26 cellular contexts compared by ENCODE assay signal in the genomic region with DNA sequence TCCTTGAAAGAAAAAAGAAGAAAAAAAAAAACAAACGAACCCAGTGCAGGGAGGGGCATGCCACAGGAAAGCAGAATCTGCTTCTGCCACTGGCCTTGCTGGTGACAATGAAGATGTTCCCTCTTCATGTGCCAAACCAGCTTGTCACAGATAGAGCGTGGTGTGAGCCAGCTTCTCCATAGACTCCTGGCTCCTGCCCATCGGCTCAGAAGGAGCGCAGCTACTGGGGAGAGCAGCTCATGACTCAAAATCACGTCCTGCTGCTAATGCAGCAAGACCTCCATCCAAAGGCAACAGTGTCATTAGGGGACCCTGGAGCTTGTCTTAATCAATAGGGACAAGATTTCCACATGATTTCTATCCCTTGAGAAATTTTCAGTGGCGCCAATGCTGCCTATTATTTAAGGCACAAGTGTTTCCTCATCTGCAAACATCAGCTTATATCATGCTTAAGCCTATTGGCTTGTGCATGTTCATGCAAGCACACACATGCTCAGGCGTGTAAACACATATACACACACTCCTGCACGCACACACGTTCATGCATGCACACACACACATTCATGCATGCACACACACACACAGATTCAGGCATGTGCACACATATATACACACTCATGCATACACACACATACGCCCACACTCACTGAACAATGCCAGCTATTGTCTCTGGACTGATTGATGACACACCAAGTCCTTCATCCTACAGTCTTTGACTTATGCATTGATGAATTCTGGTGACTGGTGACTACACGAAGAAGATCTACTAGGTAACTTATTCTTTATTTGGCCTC.
A peak's percentile ranks its signal among the peaks of the same experiment; 100 is the strongest.
DNase-seq lines count a peak whose midpoint lies in the region; ATAC-seq and TF ChIP-seq lines count a peak whose summit lies in the region.
"Had no signal": no experiment of that assay in that cellular context is flagged by ENCODE, and none has a peak within 500 bp of the region (broad histone marks: within the 10 kb centered on the region; RNA-seq: fewer than 3 reads in every experiment).

No MANE protein-coding gene starts in this region.

- peak overlapping the region; percentile 73 for H2BK12ac ChIP-seq in neuronal stem cell (ENCODE audit: low read length)

- no peak overlapping the region for H2BK120ac ChIP-seq in neuronal stem cell (ENCODE audit: low read depth, low read length)

- H3K27ac Mint-ChIP-seq in T-cell, result no peak overlapping the region
- no peak overlapping the region for H3K27ac Mint-ChIP-seq in T-helper 2 cell treated with Interferon-gamma antibody and Interleukin-4, amounts not matched to agents 5 μg/mL and 100 μg/mL, for 36 hours
- H3K27ac Mint-ChIP-seq: activated naive CD8-positive, alpha-beta T cell treated with anti-CD3 and anti-CD28 coated beads for 36 hours; B cell; CD8-positive, alpha-beta memory T cell; nephron had no signal

- DNase-seq in NCI-H748 (lab: John Stamatoyannopoulos, UW; ENCODE audit: unreplicated experiment), result peak; percentile 29
- DNase-seq in NCI-H748 treated with DMSO at 0.1 percent for 48 hours (lab: John Stamatoyannopoulos, UW), result no peak
- DNase-seq in cerebellum (ENCODE audit: low spot score), result peak; percentile 32
- no peak for DNase-seq in neuronal stem cell (ENCODE audit: low spot score)
- DNase-seq in T-cell, result no peak
- no peak for DNase-seq in T-helper 2 cell treated with Interferon-gamma antibody and Interleukin-4, amounts not matched to agents 5 μg/mL and 100 μg/mL, for 36 hours (ENCODE audit: low spot score)
- DNase-seq: activated CD4-positive, alpha-beta T cell treated with anti-CD3 and anti-CD28 coated beads, Interleukin-2, amount 50 U/mL, for 48 hours; activated CD8-positive, alpha-beta memory T cell treated with anti-CD3 and anti-CD28 coated beads, Interleukin-2, amount 50 U/mL, for 48 hours; activated effector memory CD4-positive, alpha-beta T cell treated with Interleukin-2 at 50 U/mL for 16 hours; activated naive CD8-positive, alpha-beta T cell treated with anti-CD3 and anti-CD28 coated beads for 36 hours; CD8-positive, alpha-beta memory T cell; dermis blood vessel endothelial cell; HCEC 1CT; MV-4-11; NCI-H1436 treated with DMSO at 0.1 percent for 48 hours; NCI-H510A; pancreas; SJCRH30; spleen; T-helper 1 cell had no signal

- H4K91ac ChIP-seq in neuronal stem cell (ENCODE audit: low read depth, low read length, poor library complexity), result no peak overlapping the region

- peak overlapping the region; percentile 58 for H3K18ac ChIP-seq in neuronal stem cell (ENCODE audit: low read length)

- H3K9ac ChIP-seq in neuronal stem cell (ENCODE audit: low read depth, low read length, poor library complexity), result no peak overlapping the region

- H3K36me3 Mint-ChIP-seq in T-cell, result no peaks in the 10 kb centered on the region
- no peaks in the 10 kb centered on the region for H3K36me3 Mint-ChIP-seq in T-helper 2 cell treated with Interferon-gamma antibody and Interleukin-4, amounts not matched to agents 5 μg/mL and 100 μg/mL, for 36 hours (ENCODE audit: low read depth)
- H3K36me3 Mint-ChIP-seq: activated naive CD8-positive, alpha-beta T cell treated with anti-CD3 and anti-CD28 coated beads for 36 hours; CD8-positive, alpha-beta memory T cell had no signal

- H3K27ac ChIP-seq in HEK293 (ENCODE audit: extremely low read depth, low read depth, low read length), result no peak overlapping the region
- H3K27ac ChIP-seq in neuronal stem cell (replicated peaks; ENCODE audit: low read length), result no peak overlapping the region
- H3K27ac ChIP-seq: pancreas, SJCRH30, spleen, tibial nerve had no signal

- H3K36me3 ChIP-seq in HEK293 (ENCODE audit: control insufficient read depth in 2 of 2, insufficient read depth in 1 of 2, low read length in 2 of 2) (no peaks in the 10 kb centered on the region), neuronal stem cell (replicated peaks in 1 of 2; ENCODE audit: control insufficient read depth in 2 of 2, insufficient read depth in 2 of 2, low read length in 2 of 2) (no peaks in the 10 kb centered on the region)
- H3K36me3 ChIP-seq: pancreas, SJCRH30, spleen, tibial nerve had no signal

- no peaks in the 10 kb centered on the region for H3K79me1 ChIP-seq in neuronal stem cell (ENCODE audit: low read depth, low read length)

- H3K9me3 Mint-ChIP-seq in T-cell, result no peaks in the 10 kb centered on the region
- no peaks in the 10 kb centered on the region for H3K9me3 Mint-ChIP-seq in T-helper 2 cell treated with Interferon-gamma antibody and Interleukin-4, amounts not matched to agents 5 μg/mL and 100 μg/mL, for 36 hours
- H3K9me3 Mint-ChIP-seq: activated naive CD8-positive, alpha-beta T cell treated with anti-CD3 and anti-CD28 coated beads for 36 hours; CD8-positive, alpha-beta memory T cell had no signal

- H3K23ac ChIP-seq in neuronal stem cell (ENCODE audit: low read depth, low read length, poor library complexity), result no peak overlapping the region

- no peak overlapping the region for H2BK15ac ChIP-seq in neuronal stem cell (ENCODE audit: low read length)

- H2AFZ ChIP-seq in neuronal stem cell (ENCODE audit: low read length), result no peak overlapping the region

- peaks cover 0 to 10% (median 9%) of the 10 kb centered on the region in 3 donors for H3K4me1 Mint-ChIP-seq in T-cell
- H3K4me1 Mint-ChIP-seq in T-helper 2 cell treated with Interferon-gamma antibody and Interleukin-4, amounts not matched to agents 5 μg/mL and 100 μg/mL, for 36 hours (ENCODE audit: low read depth), result peaks cover 29% of the 10 kb centered on the region

- ATAC-seq in T-cell (replicated peaks in 1 of 4) (no peak), HG03469 (IDR thresholded peaks at IDR 0.05; ENCODE audit: unreplicated experiment) (no peak)
- ATAC-seq: activated CD4-positive, CD25-positive, alpha-beta regulatory T cell treated with anti-CD3 and anti-CD28 coated beads, Interleukin-2, amount 50 U/mL, for 24 hours; pancreas had no signal

- no peaks in the 10 kb centered on the region for H3K27me3 ChIP-seq in neuronal stem cell (ENCODE audit: control insufficient read depth in 3 of 3, insufficient read depth in 3 of 3, low read depth in 1 of 3, low read length in 3 of 3)
- H3K27me3 ChIP-seq: pancreas, spleen, tibial nerve had no signal

- no peak for TF ChIP-seq CTCF in HEK293 (tag by site-specific recombination; IDR thresholded peaks at IDR 0.05)

- POLR2A ChIA-PET in HEK293 (lab: Yijun Ruan, JAX), result interaction anchor here (0.6 kb wide), 2 partner anchors 220 to 592 kb away, joined by 4 to 7 read pairs; no protein-coding TSS in a partner anchor
- POLR2A ChIA-PET in T-cell (lab: Charles Lee), result no interaction called here

- no peak overlapping the region for H2BK5ac ChIP-seq in neuronal stem cell (ENCODE audit: low read length)

- H4K8ac ChIP-seq in neuronal stem cell (ENCODE audit: low read depth, low read length), result no peak overlapping the region

- H3K14ac ChIP-seq in neuronal stem cell (ENCODE audit: low read length), result no peak overlapping the region

- H3K4me3 ChIP-seq in HEK293 (ENCODE audit: low read depth, low read length), result no peak overlapping the region
- no peak overlapping the region for H3K4me3 ChIP-seq in neuronal stem cell (ENCODE audit: low read length in 2 of 2)
- H3K4me3 ChIP-seq: pancreas, SJCRH30, spleen, tibial nerve had no signal

- CTCF ChIA-PET in HEK293 (lab: Yijun Ruan, JAX) (no interaction called here), T-cell (lab: Charles Lee) (interaction anchor here in 1 of 2 donors (0.6 kb wide), 1 partner anchor 1238 kb away, joined by 5 read pairs; no protein-coding TSS in a partner anchor)

- no CpG with 5 or more reads among the region's 11 CpGs for WGBS in neuronal stem cell (ENCODE audit: extremely low coverage in 2 of 2, insufficient read length in 2 of 2, insufficient replicate concordance in 1 of 2), 2 donors

- no peak overlapping the region for H3K4ac ChIP-seq in neuronal stem cell (ENCODE audit: low read length)

- no peaks in the 10 kb centered on the region for H3K27me3 Mint-ChIP-seq in T-cell
- no peaks in the 10 kb centered on the region for H3K27me3 Mint-ChIP-seq in T-helper 2 cell treated with Interferon-gamma antibody and Interleukin-4, amounts not matched to agents 5 μg/mL and 100 μg/mL, for 36 hours (ENCODE audit: low read depth)
- H3K27me3 Mint-ChIP-seq: activated naive CD8-positive, alpha-beta T cell treated with anti-CD3 and anti-CD28 coated beads for 36 hours; CD8-positive, alpha-beta memory T cell had no signal

- peak overlapping the region; percentile 11 for H2AK5ac ChIP-seq in neuronal stem cell (ENCODE audit: low read depth, low read length)

- H3K4me2 ChIP-seq in neuronal stem cell (ENCODE audit: insufficient read depth, low read length, poor library complexity, severe bottlenecking), result no peak overlapping the region

- H3K4me1 ChIP-seq in HEK293 (ENCODE audit: control insufficient read depth, insufficient read depth, low read length), result peaks cover 3% of the 10 kb centered on the region; the same call in 1 of the 2 replicates
- H3K4me1 ChIP-seq in neuronal stem cell (ENCODE audit: control insufficient read depth in 2 of 2, insufficient read depth in 1 of 2, low read depth in 1 of 2, low read length in 2 of 2), result peaks cover 5 to 7% of the 10 kb centered on the region in 2 donors

- H3K9me3 ChIP-seq in HEK293 (ENCODE audit: control insufficient read depth, insufficient read depth, low read depth, low read length), result no peaks in the 10 kb centered on the region
- no peaks in the 10 kb centered on the region for H3K9me3 ChIP-seq in neuronal stem cell (replicated peaks in 1 of 2; ENCODE audit: control insufficient read depth in 2 of 2, insufficient read depth in 1 of 2, low read depth in 1 of 2, low read length in 2 of 2)
- H3K9me3 ChIP-seq: pancreas, SJCRH30, spleen, tibial nerve had no signal

- H3K4me3 Mint-ChIP-seq in T-cell, result no peak overlapping the region
- H3K4me3 Mint-ChIP-seq in T-helper 2 cell treated with Interferon-gamma antibody and Interleukin-4, amounts not matched to agents 5 μg/mL and 100 μg/mL, for 36 hours, result no peak overlapping the region
- H3K4me3 Mint-ChIP-seq: activated naive CD8-positive, alpha-beta T cell treated with anti-CD3 and anti-CD28 coated beads for 36 hours; B cell; CD8-positive, alpha-beta memory T cell; nephron had no signal

TF ChIP-seq in HEK293, 187 proteins besides CTCF, POLR2A, EP300 and RAD21:
- TF ChIP-seq ZNF341 (tag by site-specific recombination; IDR thresholded peaks at IDR 0.05; ENCODE audit: low read depth), result no peak
- TF ChIP-seq, protein P1, sequence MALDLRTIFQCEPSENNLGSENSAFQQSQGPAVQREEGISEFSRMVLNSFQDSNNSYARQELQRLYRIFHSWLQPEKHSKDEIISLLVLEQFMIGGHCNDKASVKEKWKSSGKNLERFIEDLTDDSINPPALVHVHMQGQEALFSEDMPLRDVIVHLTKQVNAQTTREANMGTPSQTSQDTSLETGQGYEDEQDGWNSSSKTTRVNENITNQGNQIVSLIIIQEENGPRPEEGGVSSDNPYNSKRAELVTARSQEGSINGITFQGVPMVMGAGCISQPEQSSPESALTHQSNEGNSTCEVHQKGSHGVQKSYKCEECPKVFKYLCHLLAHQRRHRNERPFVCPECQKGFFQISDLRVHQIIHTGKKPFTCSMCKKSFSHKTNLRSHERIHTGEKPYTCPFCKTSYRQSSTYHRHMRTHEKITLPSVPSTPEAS (tag by site-specific recombination; IDR thresholded peaks at IDR 0.05), result peak; percentile 82

Comparison
In these comparisons a context has a peak if more than half of its experiments do, and no peak if none do; other contexts are left out.
1. DNase-seq: peak in NCI-H748 (single experiment) and cerebellum (single experiment); none in NCI-H748 treated with DMSO at 0.1 percent for 48 hours (single experiment), neuronal stem cell (single experiment), T-cell (0 of 34) and T-helper 2 cell treated with Interferon-gamma antibody and Interleukin-4, amounts not matched to agents 5 μg/mL and 100 μg/mL, for 36 hours (single experiment).